In the genomic region with DNA sequence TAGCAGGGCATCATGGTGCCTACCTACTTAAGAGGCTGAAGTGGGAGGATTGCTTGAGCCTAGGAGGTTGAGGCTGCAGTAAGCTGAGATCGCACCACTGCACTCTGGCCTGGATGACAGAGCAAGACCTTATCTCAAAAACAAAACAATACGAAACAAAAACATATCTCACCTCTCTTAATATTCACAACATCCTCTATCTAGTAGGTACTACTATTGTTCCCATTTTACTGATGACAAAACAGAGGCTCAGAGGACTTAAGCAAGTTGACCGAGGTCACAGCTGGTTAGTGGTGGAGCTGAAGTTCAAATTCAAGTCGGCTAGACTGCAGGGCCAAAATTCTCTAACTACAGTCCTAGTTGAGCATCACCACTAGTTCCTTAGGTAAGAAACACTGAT, we compare ENCODE assay signal across 33 cellular contexts.
"Had no signal": no experiment of that assay in that cellular context is flagged by ENCODE, and none has a peak within 500 bp of the region (broad histone marks: within the 10 kb centered on the region; RNA-seq: fewer than 3 reads in every experiment).

No MANE protein-coding gene starts in this region.

- DNase-seq: activated CD4-positive, alpha-beta memory T cell treated with anti-CD3 and anti-CD28 coated beads for 36 hours; activated CD4-positive, alpha-beta T cell treated with anti-CD3 and anti-CD28 coated beads for 36 hours; activated CD4-positive, alpha-beta T cell treated with anti-CD3 and anti-CD28 coated beads, Interleukin-2, amount 10 ng/mL, durations not matched to agents 24 days and 14 days; activated CD4-positive, CD25-positive, alpha-beta regulatory T cell; activated CD4-positive, CD25-positive, alpha-beta regulatory T cell treated with anti-CD3 and anti-CD28 coated beads, Interleukin-2, amount 50 U/mL, for 72 hours; activated CD8-positive, alpha-beta memory T cell treated with anti-CD3 and anti-CD28 coated beads, Interleukin-2, amount 10 ng/mL, durations not matched to agents 7 days and 5 days; activated CD8-positive, alpha-beta memory T cell treated with anti-CD3 and anti-CD28 coated beads, Interleukin-2, amount 50 U/mL, for 4 hours; activated CD8-positive, alpha-beta T cell treated with anti-CD3 and anti-CD28 coated beads, Interleukin-2, amount 10 ng/mL, durations not matched to agents 7 days and 5 days; activated gamma-delta T cell; activated naive CD4-positive, alpha-beta T cell; activated naive CD4-positive, alpha-beta T cell treated with anti-CD3 and anti-CD28 coated beads, Interleukin-2, amount 10 ng/mL, durations not matched to agents 7 days and 5 days; activated naive CD8-positive, alpha-beta T cell treated with anti-CD3 and anti-CD28 coated beads, Interleukin-2, amount 10 ng/mL, durations not matched to agents 7 days and 5 days; activated T-cell treated with anti-CD3 and anti-CD28 coated beads, Interleukin-2, amount 50 U/mL, for 1 hour; activated T-cell treated with anti-CD3 and anti-CD28 coated beads, Interleukin-2, amount 50 U/mL, for 48 hours; brain microvascular endothelial cell; dorsolateral prefrontal cortex; effector memory CD4-positive, alpha-beta T cell; endodermal cell; foreskin keratinocyte; gastrocnemius medialis; SW 1271; T-helper 1 cell; T-helper 17 cell; T1000 had no signal

- H3K27ac ChIP-seq: ascending aorta, brain microvascular endothelial cell, coronary artery, foreskin keratinocyte, gastrocnemius medialis had no signal

- H3K36me3 ChIP-seq: ascending aorta, brain microvascular endothelial cell, gastrocnemius medialis had no signal

- H3K27me3 ChIP-seq: ascending aorta, brain microvascular endothelial cell, dorsolateral prefrontal cortex, foreskin keratinocyte, gastrocnemius medialis had no signal

- H3K9me3 ChIP-seq: ascending aorta, gastrocnemius medialis had no signal

- H3K4me1 ChIP-seq: ascending aorta, foreskin keratinocyte had no signal

- H3K27me3 Mint-ChIP-seq: activated CD4-positive, alpha-beta memory T cell treated with anti-CD3 and anti-CD28 coated beads for 36 hours; activated CD4-positive, alpha-beta T cell treated with anti-CD3 and anti-CD28 coated beads for 36 hours; activated CD4-positive, alpha-beta T cell treated with anti-CD3 and anti-CD28 coated beads, Interleukin-2, amount 10 ng/mL, durations not matched to agents 24 days and 14 days; activated naive CD4-positive, alpha-beta T cell treated with anti-CD3 and anti-CD28 coated beads, Interleukin-2, amount 10 ng/mL, durations not matched to agents 7 days and 5 days; activated naive CD8-positive, alpha-beta T cell treated with anti-CD3 and anti-CD28 coated beads, Interleukin-2, amount 10 ng/mL, durations not matched to agents 7 days and 5 days; central memory CD8-positive, alpha-beta T cell; dendritic cell treated with granulocyte-macrophage colony-stimulating factor and Interleukin-4, amounts not matched to agents 40 ng/mL and 50 ng/mL, for 4 days; T-helper 17 cell had no signal

- H3K4me3 Mint-ChIP-seq: activated CD4-positive, alpha-beta memory T cell treated with anti-CD3 and anti-CD28 coated beads for 36 hours; activated CD4-positive, alpha-beta T cell treated with anti-CD3 and anti-CD28 coated beads for 36 hours; activated CD4-positive, alpha-beta T cell treated with anti-CD3 and anti-CD28 coated beads, Interleukin-2, amount 10 ng/mL, durations not matched to agents 24 days and 14 days; activated CD8-positive, alpha-beta memory T cell treated with anti-CD3 and anti-CD28 coated beads, Interleukin-2, amount 10 ng/mL, durations not matched to agents 7 days and 5 days; activated CD8-positive, alpha-beta T cell treated with anti-CD3 and anti-CD28 coated beads, Interleukin-2, amount 10 ng/mL, durations not matched to agents 7 days and 5 days; activated naive CD4-positive, alpha-beta T cell treated with anti-CD3 and anti-CD28 coated beads, Interleukin-2, amount 10 ng/mL, durations not matched to agents 7 days and 5 days; activated naive CD8-positive, alpha-beta T cell treated with anti-CD3 and anti-CD28 coated beads, Interleukin-2, amount 10 ng/mL, durations not matched to agents 7 days and 5 days; activated T-helper 1 cell treated with anti-CD3 and anti-CD28 coated beads, Interleukin-12 subunit alpha, Interleukin-12 subunit beta, Interleukin-2, Interleukin-4 antibody, amounts not matched to agents 30 ng/mL and 10 ng/mL and 1 ng/mL, durations not matched to agents 14 hours and 24 hours and 36 hours; central memory CD8-positive, alpha-beta T cell; dendritic cell treated with granulocyte-macrophage colony-stimulating factor and Interleukin-4, amounts not matched to agents 40 ng/mL and 50 ng/mL, for 4 days; endodermal cell; T-helper 17 cell; T-helper 2 cell treated with Interferon-gamma antibody and Interleukin-4, amounts not matched to agents 5 μg/mL and 100 μg/mL, for 36 hours had no signal

- H3K36me3 Mint-ChIP-seq: activated CD4-positive, alpha-beta memory T cell treated with anti-CD3 and anti-CD28 coated beads for 36 hours; activated CD8-positive, alpha-beta memory T cell treated with anti-CD3 and anti-CD28 coated beads, Interleukin-2, amount 10 ng/mL, durations not matched to agents 7 days and 5 days; activated naive CD4-positive, alpha-beta T cell treated with anti-CD3 and anti-CD28 coated beads, Interleukin-2, amount 10 ng/mL, durations not matched to agents 7 days and 5 days; activated naive CD4-positive, alpha-beta T cell treated with anti-CD3 and anti-CD28 coated beads, Interleukin-2, amount 50 U/mL, for 72 hours had no signal

- H3K9me3 Mint-ChIP-seq: activated CD4-positive, alpha-beta memory T cell treated with anti-CD3 and anti-CD28 coated beads for 36 hours; activated CD4-positive, alpha-beta T cell treated with anti-CD3 and anti-CD28 coated beads, Interleukin-2, amount 10 ng/mL, durations not matched to agents 24 days and 14 days; activated naive CD4-positive, alpha-beta T cell treated with anti-CD3 and anti-CD28 coated beads, Interleukin-2, amount 10 ng/mL, durations not matched to agents 7 days and 5 days; activated naive CD8-positive, alpha-beta T cell treated with anti-CD3 and anti-CD28 coated beads, Interleukin-2, amount 10 ng/mL, durations not matched to agents 7 days and 5 days; activated T-helper 1 cell treated with anti-CD3 and anti-CD28 coated beads, Interleukin-12 subunit alpha, Interleukin-12 subunit beta, Interleukin-2, Interleukin-4 antibody, amounts not matched to agents 30 ng/mL and 10 ng/mL and 1 ng/mL, durations not matched to agents 14 hours and 24 hours and 36 hours; central memory CD8-positive, alpha-beta T cell; dendritic cell treated with granulocyte-macrophage colony-stimulating factor and Interleukin-4, amounts not matched to agents 40 ng/mL and 50 ng/mL, for 4 days; endodermal cell; T-helper 2 cell treated with Interferon-gamma antibody and Interleukin-4, amounts not matched to agents 5 μg/mL and 100 μg/mL, for 36 hours had no signal

- H3K4me3 ChIP-seq: ascending aorta, coronary artery, dorsolateral prefrontal cortex, gastrocnemius medialis had no signal

- FAIRE-seq: bronchial epithelial cell had no signal

- H3K27ac Mint-ChIP-seq: activated CD4-positive, alpha-beta memory T cell treated with anti-CD3 and anti-CD28 coated beads for 36 hours; activated CD4-positive, alpha-beta T cell treated with anti-CD3 and anti-CD28 coated beads for 36 hours; activated CD4-positive, alpha-beta T cell treated with anti-CD3 and anti-CD28 coated beads, Interleukin-2, amount 10 ng/mL, durations not matched to agents 24 days and 14 days; activated CD8-positive, alpha-beta memory T cell treated with anti-CD3 and anti-CD28 coated beads, Interleukin-2, amount 10 ng/mL, durations not matched to agents 7 days and 5 days; activated CD8-positive, alpha-beta T cell treated with anti-CD3 and anti-CD28 coated beads, Interleukin-2, amount 10 ng/mL, durations not matched to agents 7 days and 5 days; activated naive CD4-positive, alpha-beta T cell treated with anti-CD3 and anti-CD28 coated beads, Interleukin-2, amount 10 ng/mL, durations not matched to agents 7 days and 5 days; activated naive CD4-positive, alpha-beta T cell treated with anti-CD3 and anti-CD28 coated beads, Interleukin-2, amount 50 U/mL, for 72 hours; activated naive CD8-positive, alpha-beta T cell treated with anti-CD3 and anti-CD28 coated beads, Interleukin-2, amount 10 ng/mL, durations not matched to agents 7 days and 5 days; activated T-helper 1 cell treated with anti-CD3 and anti-CD28 coated beads, Interleukin-12 subunit alpha, Interleukin-12 subunit beta, Interleukin-2, Interleukin-4 antibody, amounts not matched to agents 30 ng/mL and 10 ng/mL and 1 ng/mL, durations not matched to agents 14 hours and 24 hours and 36 hours; dendritic cell treated with granulocyte-macrophage colony-stimulating factor and Interleukin-4, amounts not matched to agents 40 ng/mL and 50 ng/mL, for 4 days; T-helper 17 cell; T-helper 2 cell treated with Interferon-gamma antibody and Interleukin-4, amounts not matched to agents 5 μg/mL and 100 μg/mL, for 36 hours had no signal

- ATAC-seq: activated CD4-positive, alpha-beta T cell treated with anti-CD3 and anti-CD28 coated beads for 36 hours; activated CD8-positive, alpha-beta memory T cell treated with anti-CD3 and anti-CD28 coated beads, Interleukin-2, amount 10 ng/mL, durations not matched to agents 7 days and 5 days; activated CD8-positive, alpha-beta T cell treated with anti-CD3 and anti-CD28 coated beads, Interleukin-2, amount 10 ng/mL, durations not matched to agents 7 days and 5 days; activated naive CD4-positive, alpha-beta T cell treated with anti-CD3 and anti-CD28 coated beads, Interleukin-2, amount 50 U/mL, for 72 hours; esophagus mucosa; foreskin keratinocyte; gastrocnemius medialis; T-helper 17 cell had no signal
